In the genomic region with DNA sequence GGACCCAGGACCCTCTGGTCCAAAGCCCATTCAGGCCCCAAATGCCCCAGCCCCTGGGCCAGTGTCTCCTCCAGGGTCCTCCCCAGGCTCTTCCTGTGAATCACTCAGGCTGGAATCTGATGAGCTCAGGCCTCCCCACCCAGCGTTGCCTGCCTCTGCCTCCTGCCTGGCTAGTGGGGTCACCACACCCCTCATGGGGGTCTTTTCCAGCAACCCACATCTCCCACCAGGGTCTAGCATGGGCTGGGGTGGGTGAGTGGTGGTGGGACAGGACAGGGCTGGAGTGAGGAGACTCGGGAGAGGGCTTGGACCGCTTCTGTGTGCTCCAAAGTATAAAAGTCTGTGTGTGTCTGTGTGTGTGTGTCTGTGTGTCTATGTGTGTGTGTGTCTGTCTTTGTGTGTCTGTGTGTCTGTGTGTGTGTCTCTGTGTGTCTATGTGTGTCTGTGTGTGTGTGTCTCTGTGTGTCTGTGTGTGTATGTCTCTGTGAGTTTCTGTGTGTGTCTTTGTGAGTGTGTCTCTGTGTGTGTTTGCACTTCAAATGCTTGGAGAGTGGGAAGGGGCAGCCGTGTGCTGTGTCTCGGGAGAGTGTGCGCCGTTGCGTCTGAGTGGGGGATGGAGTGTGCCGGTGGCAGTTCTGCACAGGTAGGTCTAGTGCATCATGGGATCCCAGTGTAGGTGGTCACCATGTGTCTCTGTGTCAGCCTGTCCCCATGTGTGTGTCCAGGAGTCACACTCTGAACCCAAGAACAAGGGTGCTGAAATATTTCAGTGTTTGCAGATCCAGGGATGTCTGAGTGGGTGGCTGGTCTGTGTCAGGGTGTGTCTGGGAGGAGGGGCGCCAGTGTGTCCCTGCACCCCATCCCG, we compare ENCODE assay signal across 6 cellular contexts. TPM values are rescaled to one million over a fixed set of nuclear protein-coding genes. Genes with fewer than 3 reads are reported as not detected.
A peak's percentile ranks its signal among the peaks of the same experiment; 100 is the strongest.
DNase-seq lines count a peak whose midpoint lies in the region; ATAC-seq, FAIRE-seq and TF ChIP-seq lines count a peak whose summit lies in the region.

No MANE protein-coding gene starts in this region.

- intact Hi-C loops in activated naive CD4-positive, alpha-beta T cell treated with anti-CD3 and anti-CD28 coated beads for 36 hours (cut with micrococcal nuclease) = loop anchor here (1.0 to 2.0 kb wide), 5 partner anchors 15 to 105 kb away; partner anchors contain the start of genes BRMS1 and YIF1A

- no peaks in the 10 kb centered on the region for H3K27me3 ChIP-seq in gastroesophageal sphincter

- H3K36me3 Mint-ChIP-seq in activated naive CD4-positive, alpha-beta T cell treated with anti-CD3 and anti-CD28 coated beads for 36 hours (ENCODE audit: low read depth) = no peaks in the 10 kb centered on the region

- FAIRE-seq in urothelium cell line (lab: Jason Lieb, UNC) = peak; percentile 88

- no peak for TF ChIP-seq POLR2A in gastroesophageal sphincter (IDR thresholded peaks at IDR 0.05)

- H3K36me3 ChIP-seq in gastroesophageal sphincter = peaks cover 0 to 10% of the 10 kb centered on the region in 2 donors

- peaks cover 0 to 34% (median 30%) of the 10 kb centered on the region in 3 donors for H3K4me1 ChIP-seq in gastroesophageal sphincter

- no peak for DNase-seq in activated naive CD4-positive, alpha-beta T cell treated with anti-CD3 and anti-CD28 coated beads for 36 hours
- no peak for DNase-seq in activated naive CD4-positive, alpha-beta T cell (lab: John Stamatoyannopoulos, UW)
- peak; percentile 61 for DNase-seq in urothelium cell line (ENCODE audit: low spot score)
- DNase-seq in MV-4-11 (lab: John Stamatoyannopoulos, UW) = no peak

- 46% methylated on average over 3 of the region's 11 CpGs; no CpG with 5 or more reads in 1 of the 2 donors for WGBS in gastroesophageal sphincter (ENCODE audit: low coverage in 1 of 2), 2 donors

- H3K27me3 Mint-ChIP-seq in activated naive CD4-positive, alpha-beta T cell treated with anti-CD3 and anti-CD28 coated beads for 36 hours (ENCODE audit: low read depth) = no peaks in the 10 kb centered on the region

- peaks cover 41% of the 10 kb centered on the region for H3K4me1 Mint-ChIP-seq in activated naive CD4-positive, alpha-beta T cell treated with anti-CD3 and anti-CD28 coated beads for 36 hours (ENCODE audit: low read depth)

- H3K27ac Mint-ChIP-seq in activated naive CD4-positive, alpha-beta T cell treated with anti-CD3 and anti-CD28 coated beads for 36 hours = peak overlapping the region; percentile 74

- no peak overlapping the region for H3K4me3 ChIP-seq in gastroesophageal sphincter

- peak; percentile 20 for ATAC-seq in gastroesophageal sphincter
- ATAC-seq in GM18873 (IDR thresholded peaks at IDR 0.05; ENCODE audit: low FRiP score, unreplicated experiment) = no peak

- CTCF ChIA-PET in activated naive CD4-positive, alpha-beta T cell treated with anti-CD3 and anti-CD28 coated beads for 36 hours (lab: Charles Lee) = interaction anchor here (1.0 to 1.6 kb wide), 3 partner anchors 9 to 104 kb away, joined by 5 to 23 read pairs (median 5); no protein-coding TSS in a partner anchor

- no peaks in the 10 kb centered on the region for H3K9me3 Mint-ChIP-seq in activated naive CD4-positive, alpha-beta T cell treated with anti-CD3 and anti-CD28 coated beads for 36 hours

- no peaks in the 10 kb centered on the region for H3K9me3 ChIP-seq in gastroesophageal sphincter

- TF ChIP-seq EP300 in gastroesophageal sphincter (IDR thresholded peaks at IDR 0.05) = no peak

- H3K27ac ChIP-seq in gastroesophageal sphincter = peak overlapping the region in 3 of 4 donors; percentile 65 to 84 (median 83)

- TF ChIP-seq CTCF in gastroesophageal sphincter (IDR thresholded peaks at IDR 0.05) = peak in 1 of 4 experiments; percentile 7

- H3K4me3 Mint-ChIP-seq in activated naive CD4-positive, alpha-beta T cell treated with anti-CD3 and anti-CD28 coated beads for 36 hours = no peak overlapping the region

RNA-seq across cellular contexts. Expression of gene RIN1, which starts 8.8 kb away (rescaled TPM):
- 1 to 10 TPM; 2.0 to 2.6 TPM for total RNA-seq in activated naive CD4-positive, alpha-beta T cell treated with anti-CD3 and anti-CD28 coated beads for 36 hours
- total RNA-seq in gastroesophageal sphincter = 1 to 10 TPM; 3.8 to 9.3 (median 4.7) TPM

RNA-seq across cellular contexts. Expression of gene CD248, which starts 10.6 kb away (rescaled TPM):
- total RNA-seq in activated naive CD4-positive, alpha-beta T cell treated with anti-CD3 and anti-CD28 coated beads for 36 hours = under 1 TPM; 0.15 to 0.26 TPM
- 10 to 100 TPM; 23.1 to 68.2 (median 27.0) TPM for total RNA-seq in gastroesophageal sphincter

RNA-seq across cellular contexts. Expression of gene BRMS1, which starts 17.5 kb away (rescaled TPM):
- 10 to 100 TPM; 24.0 to 25.3 TPM for total RNA-seq in activated naive CD4-positive, alpha-beta T cell treated with anti-CD3 and anti-CD28 coated beads for 36 hours
- total RNA-seq in gastroesophageal sphincter = 10 to 100 TPM; 26.6 to 44.2 (median 35.5) TPM

RNA-seq across cellular contexts. Expression of gene B4GAT1, which starts 20.0 kb away (rescaled TPM):
- total RNA-seq in activated naive CD4-positive, alpha-beta T cell treated with anti-CD3 and anti-CD28 coated beads for 36 hours = 1 to 10 TPM; 5.4 to 5.8 TPM
- 10 to 100 TPM; 39.7 to 62.0 (median 47.6) TPM for total RNA-seq in gastroesophageal sphincter

RNA-seq across cellular contexts. Expression of gene TMEM151A, which starts 35.7 kb away (rescaled TPM):
- total RNA-seq in activated naive CD4-positive, alpha-beta T cell treated with anti-CD3 and anti-CD28 coated beads for 36 hours = not detected
- under 1 TPM in 1 of 4 donors, not detected in 3; 0.66 TPM for total RNA-seq in gastroesophageal sphincter

Comparison
In these comparisons a context has a peak if more than half of its experiments do, and no peak if none do; other contexts are left out.
1. RNA of gene CD248, which starts 10.6 kb away (total RNA-seq): 23.1 to 68.2 TPM in gastroesophageal sphincter; 0.15 to 0.26 TPM in activated naive CD4-positive, alpha-beta T cell treated with anti-CD3 and anti-CD28 coated beads for 36 hours; every median in the first group is over 10 times any median in the second.